ENCODE assay signal across 26 cellular contexts in genomic region chr5:10585120-10585915, GRCh38. TPM values are rescaled to one million over a fixed set of nuclear protein-coding genes. Genes with fewer than 3 reads are reported as not detected.
DNase-seq lines count a peak whose midpoint lies in the region; ATAC-seq and TF ChIP-seq lines count a peak whose summit lies in the region.
"Had no signal": no experiment of that assay in that cellular context is flagged by ENCODE, and none has a peak within 500 bp of the region (broad histone marks: within the 10 kb centered on the region; RNA-seq: fewer than 3 reads in every experiment).

No MANE protein-coding gene starts in this region.

- intact Hi-C loops in CD4-positive, alpha-beta T cell (cut with DNase I, micrococcal nuclease), result no loop called here

- H3K4me3 ChIP-seq in BLaER1 (no peak overlapping the region), trophoblast cell (ENCODE audit: low read depth, low read length) (no peak overlapping the region)
- no peak overlapping the region for H3K4me3 ChIP-seq in Jurkat, Clone E6-1 (ENCODE audit: low read length)
- H3K4me3 ChIP-seq: esophagus muscularis mucosa, GM23248, lower lobe of right lung, Peyer's patch, psoas muscle, tibial artery had no signal

- peaks cover 9% of the 10 kb centered on the region for H3K79me1 ChIP-seq in trophoblast cell (ENCODE audit: low read length)

- TF ChIP-seq CTCF in CD4-positive, alpha-beta T cell (IDR thresholded peaks at IDR 0.05), result no peak

- H3K27ac ChIP-seq in BLaER1 (no peak overlapping the region), trophoblast cell (ENCODE audit: low read depth, low read length) (no peak overlapping the region)
- no peak overlapping the region for H3K27ac ChIP-seq in CD4-positive, alpha-beta T cell (ENCODE audit: low read depth, low read length)
- H3K27ac ChIP-seq: brain microvascular endothelial cell, esophagus muscularis mucosa, GM23248, lower lobe of right lung, Peyer's patch, psoas muscle, tibial artery had no signal

- no peak overlapping the region for H2AK5ac ChIP-seq in trophoblast cell (ENCODE audit: low read length)

- no peak overlapping the region for H3K23ac ChIP-seq in trophoblast cell (ENCODE audit: low read length)

- H3K4me3 Mint-ChIP-seq in activated T-helper 17 cell treated with anti-CD3 and anti-CD28 coated beads, Interleukin-2, amount 50 U/mL, for 72 hours, result peak overlapping the region; percentile 3
- no peak overlapping the region for H3K4me3 Mint-ChIP-seq in CD4-positive, alpha-beta T cell
- H3K4me3 Mint-ChIP-seq: effector memory CD8-positive, alpha-beta T cell; neural crest cell; T-helper 1 cell treated with Interleukin-12 subunit alpha and Interleukin-12 subunit beta and Interleukin-4 antibody, amounts not matched to agents 30 μg/mL and 1 μg/mL, for 36 hours had no signal

- H3K18ac ChIP-seq in trophoblast cell (ENCODE audit: low read length), result peak overlapping the region; percentile 20

- H3K79me2 ChIP-seq in trophoblast cell (ENCODE audit: control insufficient read depth, insufficient read depth, low read length, poor library complexity), result peaks cover 9% of the 10 kb centered on the region

- H4K20me1 ChIP-seq in BLaER1, result peaks cover 99% of the 10 kb centered on the region

- no peak overlapping the region for H2BK5ac ChIP-seq in trophoblast cell (ENCODE audit: low read depth, low read length, poor library complexity)

- no peak overlapping the region for H4K8ac ChIP-seq in trophoblast cell (ENCODE audit: low read depth, low read length)

- no peak overlapping the region for H2AFZ ChIP-seq in trophoblast cell (ENCODE audit: insufficient read depth, low read length, poor library complexity)
- H2AFZ ChIP-seq: GM23248 had no signal

- H3K4me1 Mint-ChIP-seq in activated T-helper 17 cell treated with anti-CD3 and anti-CD28 coated beads, Interleukin-2, amount 50 U/mL, for 72 hours, result peaks cover 47% of the 10 kb centered on the region
- no peaks in the 10 kb centered on the region for H3K4me1 Mint-ChIP-seq in CD4-positive, alpha-beta T cell (ENCODE audit: low read depth)

- H3K27me3 Mint-ChIP-seq in activated T-helper 17 cell treated with anti-CD3 and anti-CD28 coated beads, Interleukin-2, amount 50 U/mL, for 72 hours, result peaks cover 12% of the 10 kb centered on the region
- H3K27me3 Mint-ChIP-seq in CD4-positive, alpha-beta T cell, result peaks cover 8% of the 10 kb centered on the region

- DNase-seq in Jurkat, Clone E6-1 (ENCODE audit: low read depth, low spot score), result peak; percentile 74
- DNase-seq in trophoblast cell, result no peak
- no peak for DNase-seq in inferior parietal cortex (ENCODE audit: extremely low spot score)
- no peak for DNase-seq in CD4-positive, alpha-beta T cell
- DNase-seq: activated CD4-positive, alpha-beta T cell treated with anti-CD3 and anti-CD28 coated beads for 48 hours; activated effector memory CD4-positive, alpha-beta T cell treated with Interleukin-2 at 50 U/mL for 16 hours; brain microvascular endothelial cell; DMS153; effector memory CD8-positive, alpha-beta T cell; GM23248; lower lobe of right lung; NCI-H1105; NCI-H2081; psoas muscle; stimulated activated CD4-positive, alpha-beta T cell treated with anti-CD3 and anti-CD28 coated beads, Interleukin-1b, Interleukin-23, amount 100 ng/mL, for 48 hours; stimulated activated naive CD4-positive, alpha-beta T cell had no signal

- no peak overlapping the region for H4K91ac ChIP-seq in trophoblast cell (ENCODE audit: low read depth, low read length)

- H3K4ac ChIP-seq in trophoblast cell (ENCODE audit: low read depth, low read length), result no peak overlapping the region

- H3K9me3 Mint-ChIP-seq in activated T-helper 17 cell treated with anti-CD3 and anti-CD28 coated beads, Interleukin-2, amount 50 U/mL, for 72 hours, result peaks cover 4% of the 10 kb centered on the region
- H3K9me3 Mint-ChIP-seq in CD4-positive, alpha-beta T cell, result no peaks in the 10 kb centered on the region
- H3K9me3 Mint-ChIP-seq: neural crest cell had no signal

- H2BK12ac ChIP-seq in trophoblast cell (ENCODE audit: low read length), result no peak overlapping the region

- H3K27me3 ChIP-seq in BLaER1 (no peaks in the 10 kb centered on the region), trophoblast cell (ENCODE audit: insufficient read depth, low read length) (no peaks in the 10 kb centered on the region)
- no peaks in the 10 kb centered on the region for H3K27me3 ChIP-seq in CD4-positive, alpha-beta T cell (ENCODE audit: control insufficient read depth, insufficient read depth, low read length)
- H3K27me3 ChIP-seq: brain microvascular endothelial cell, Peyer's patch, tibial artery had no signal

- ATAC-seq in activated T-helper 17 cell treated with anti-CD3 and anti-CD28 coated beads, Interleukin-2, amount 50 U/mL, for 72 hours (replicated peaks), result no peak
- ATAC-seq in GM21737 (IDR thresholded peaks at IDR 0.05; ENCODE audit: unreplicated experiment) (no peak), HG03432 (IDR thresholded peaks at IDR 0.05; ENCODE audit: unreplicated experiment) (no peak)
- ATAC-seq in CD4-positive, alpha-beta T cell (ENCODE audit: poor library complexity), result no peak
- ATAC-seq: effector memory CD8-positive, alpha-beta T cell; psoas muscle had no signal

- WGBS in trophoblast cell (ENCODE audit: extremely low coverage, insufficient coverage, insufficient read length), result no CpG with 5 or more reads among the region's 10 CpGs

- peaks cover 87% of the 10 kb centered on the region for H3K4me1 ChIP-seq in BLaER1
- H3K4me1 ChIP-seq in trophoblast cell (ENCODE audit: control insufficient read depth in 1 of 2, insufficient read depth in 2 of 2, low read length in 2 of 2), result peaks cover 16 to 23% of the 10 kb centered on the region in 2 experiments
- H3K4me1 ChIP-seq: lower lobe of right lung, Peyer's patch had no signal

- H3K27ac Mint-ChIP-seq in activated T-helper 17 cell treated with anti-CD3 and anti-CD28 coated beads, Interleukin-2, amount 50 U/mL, for 72 hours, result peak overlapping the region; percentile 56
- H3K27ac Mint-ChIP-seq in CD4-positive, alpha-beta T cell, result no peak overlapping the region
- H3K27ac Mint-ChIP-seq: effector memory CD8-positive, alpha-beta T cell; T-helper 1 cell treated with Interleukin-12 subunit alpha and Interleukin-12 subunit beta and Interleukin-4 antibody, amounts not matched to agents 30 μg/mL and 1 μg/mL, for 36 hours had no signal

- no peak overlapping the region for H4K12ac ChIP-seq in trophoblast cell (ENCODE audit: low read depth, low read length)

- CTCF ChIA-PET in CD4-positive, alpha-beta T cell (lab: Charles Lee), result no interaction called here

- H3K9ac ChIP-seq in BLaER1 (no peak overlapping the region), trophoblast cell (ENCODE audit: low read length) (no peak overlapping the region)
- H3K9ac ChIP-seq: GM23248 had no signal

- H3K36me3 ChIP-seq in BLaER1, result peaks cover 31% of the 10 kb centered on the region
- H3K36me3 ChIP-seq in trophoblast cell (ENCODE audit: control insufficient read depth in 1 of 2, insufficient read depth in 2 of 2, low read length in 2 of 2), result peaks cover 0 to 2% of the 10 kb centered on the region in 2 experiments
- H3K36me3 ChIP-seq: brain microvascular endothelial cell, esophagus muscularis mucosa, lower lobe of right lung, Peyer's patch, tibial artery had no signal

- H3K4me2 ChIP-seq in BLaER1, result peak overlapping the region; percentile 68
- no peak overlapping the region for H3K4me2 ChIP-seq in trophoblast cell (ENCODE audit: low read length)

- no peaks in the 10 kb centered on the region for H3K36me3 Mint-ChIP-seq in activated T-helper 17 cell treated with anti-CD3 and anti-CD28 coated beads, Interleukin-2, amount 50 U/mL, for 72 hours (ENCODE audit: low read depth)
- H3K36me3 Mint-ChIP-seq in CD4-positive, alpha-beta T cell (ENCODE audit: low read depth), result no peaks in the 10 kb centered on the region

- H3K9me3 ChIP-seq in BLaER1, result peaks cover 8% of the 10 kb centered on the region
- H3K9me3 ChIP-seq in trophoblast cell (ENCODE audit: insufficient read depth, low read depth, low read length), result no peaks in the 10 kb centered on the region
- no peaks in the 10 kb centered on the region for H3K9me3 ChIP-seq in CD4-positive, alpha-beta T cell (ENCODE audit: control insufficient read depth, low read length)
- H3K9me3 ChIP-seq: lower lobe of right lung, Peyer's patch, psoas muscle, tibial artery had no signal

- no peak overlapping the region for H2BK120ac ChIP-seq in trophoblast cell (ENCODE audit: insufficient read depth, low read length, poor library complexity)

- POLR2A ChIA-PET in CD4-positive, alpha-beta T cell (lab: Charles Lee), result interaction anchor here (0.6 kb wide), 1 partner anchor 8 kb away, joined by 3 read pairs; no protein-coding TSS in a partner anchor

- no peak overlapping the region for H3K14ac ChIP-seq in trophoblast cell (ENCODE audit: low read length)

RNA-seq across cellular contexts. Expression of gene ANKRD33B, which starts 21.4 kb away (rescaled TPM):
- 6.0 TPM for polyA plus RNA-seq in Jurkat, Clone E6-1 (2012; ENCODE audit: insufficient read depth, insufficient read length)
- 10 to 100 TPM in 1 of 2 donors, 1 to 10 TPM in 1; 7.8 to 12.2 TPM for total RNA-seq in activated T-helper 17 cell treated with anti-CD3 and anti-CD28 coated beads, Interleukin-2, amount 50 U/mL, for 72 hours
- polyA plus RNA-seq in trophoblast cell (2013), result 11.4 and 11.6 TPM in 2 replicates
- 1 to 10 TPM in 1 of 2 experiments, under 1 TPM in 1; 0.99 to 1.3 TPM for total RNA-seq in CD4-positive, alpha-beta T cell
- polyA plus RNA-seq: CD14-positive monocyte had no signal
